9 cellular contexts compared by ENCODE assay signal in genomic region chr12:67541625-67541991, GRCh38.
DNase-seq lines count a peak whose midpoint lies in the region; ATAC-seq and TF ChIP-seq lines count a peak whose summit lies in the region.
"Had no signal": no experiment of that assay in that cellular context is flagged by ENCODE, and none has a peak within 500 bp of the region (broad histone marks: within the 10 kb centered on the region; RNA-seq: fewer than 3 reads in every experiment).

No MANE protein-coding gene starts in this region.

- peaks cover 8% of the 10 kb centered on the region for H3K4me1 Mint-ChIP-seq in memory B cell

- no peaks in the 10 kb centered on the region for H3K36me3 ChIP-seq in brain microvascular endothelial cell (replicated peaks)
- H3K36me3 ChIP-seq: SJSA1 had no signal

- peak overlapping the region; percentile 9 for H3K27ac Mint-ChIP-seq in memory B cell

- H3K4me3 ChIP-seq in brain microvascular endothelial cell (ENCODE audit: low read depth, low read length): no peak overlapping the region
- H3K4me3 ChIP-seq: SJSA1 had no signal

- ATAC-seq in GM21576 (IDR thresholded peaks at IDR 0.05; ENCODE audit: unreplicated experiment): peak; percentile 27
- no peak for ATAC-seq in memory B cell (ENCODE audit: low read depth)

- H3K36me3 Mint-ChIP-seq in memory B cell: no peaks in the 10 kb centered on the region

- no peaks in the 10 kb centered on the region for H3K27me3 ChIP-seq in brain microvascular endothelial cell (replicated peaks)
- H3K27me3 ChIP-seq: SJSA1 had no signal

- no peaks in the 10 kb centered on the region for H3K9me3 Mint-ChIP-seq in memory B cell

- in situ Hi-C loops in brain microvascular endothelial cell (cut with HindIII; ENCODE audit: low pct_ligation_motif_present, low sequenced_read_pairs): no loop called here

- H3K4me3 Mint-ChIP-seq in memory B cell: no peak overlapping the region

- peaks cover 2% of the 10 kb centered on the region for H3K27me3 Mint-ChIP-seq in memory B cell

- peak; percentile 4 for DNase-seq in activated CD4-positive, alpha-beta T cell treated with anti-CD3 and anti-CD28 coated beads, Interleukin-2, amount 50 U/mL, for 1 hour
- no peak for DNase-seq in activated CD4-positive, alpha-beta T cell treated with anti-CD3 and anti-CD28 coated beads, Interleukin-2, amount 50 U/mL, for 4 hours
- DNase-seq in NCI-H345 treated with DMSO at 0.1 percent for 48 hours (lab: John Stamatoyannopoulos, UW; ENCODE audit: unreplicated experiment) (peak; percentile 19), memory B cell (ENCODE audit: low spot score in 2 of 2) (no peak), C1 segment of cervical spinal cord (lab: John Stamatoyannopoulos, UW) (no peak), SKM-1 (lab: John Stamatoyannopoulos, UW; ENCODE audit: unreplicated experiment) (no peak), brain microvascular endothelial cell (no peak)

- no peak for TF ChIP-seq CTCF in brain microvascular endothelial cell (IDR thresholded peaks at IDR 0.05; ENCODE audit: low read depth, low read length, missing control alignments)

- H3K27ac ChIP-seq in brain microvascular endothelial cell: no peak overlapping the region
- H3K27ac ChIP-seq: SJSA1 had no signal

Comparison
In these comparisons a context has a peak if more than half of its experiments do, and no peak if none do; other contexts are left out.
1. DNase-seq: peak in activated CD4-positive, alpha-beta T cell treated with anti-CD3 and anti-CD28 coated beads, Interleukin-2, amount 50 U/mL, for 1 hour (single experiment) and NCI-H345 treated with DMSO at 0.1 percent for 48 hours (single experiment); none in activated CD4-positive, alpha-beta T cell treated with anti-CD3 and anti-CD28 coated beads, Interleukin-2, amount 50 U/mL, for 4 hours (0 of 2), memory B cell (0 of 2), C1 segment of cervical spinal cord (0 of 14), SKM-1 (single experiment) and brain microvascular endothelial cell (single experiment).